ENCODE assay signal across 1 cellular context in genomic region chr11:77115181-77115611, GRCh38.
TF ChIP-seq lines count a peak whose summit lies in the region.

No MANE protein-coding gene starts in this region.

TF ChIP-seq in H1, 55 proteins besides CTCF, POLR2A, EP300 and RAD21:
- TF ChIP-seq KDM4A (IDR thresholded peaks at IDR 0.05; ENCODE audit: low read depth, low read length, severe bottlenecking) (no peak), CREB1 (IDR thresholded peaks at IDR 0.05) (0 out of 2 replicates have a peak, but pooled peaks have one; percentile 12)
